Comparison of ENCODE assay signal across 15 cellular contexts in genomic region chr2:120625865-120626560, GRCh38.
DNase-seq lines count a peak whose midpoint lies in the region; ATAC-seq and TF ChIP-seq lines count a peak whose summit lies in the region.
"Had no signal": no experiment of that assay in that cellular context is flagged by ENCODE, and none has a peak within 500 bp of the region (broad histone marks: within the 10 kb centered on the region; RNA-seq: fewer than 3 reads in every experiment).

No MANE protein-coding gene starts in this region.

- peak overlapping the region; percentile 17 to 80 (median 50) for H3K27ac ChIP-seq in upper lobe of left lung
- H3K27ac ChIP-seq: uterus had no signal

- no peaks in the 10 kb centered on the region for H3K27me3 ChIP-seq in upper lobe of left lung
- H3K27me3 ChIP-seq in BE2C: no peaks in the 10 kb centered on the region
- H3K27me3 ChIP-seq: uterus had no signal

- no peak for TF ChIP-seq POLR2A in upper lobe of left lung (IDR thresholded peaks at IDR 0.05)

- no peaks in the 10 kb centered on the region for H3K27me3 Mint-ChIP-seq in activated CD4-positive, alpha-beta T cell treated with anti-CD3 and anti-CD28 coated beads, Interleukin-2, amount 10 ng/mL, durations not matched to agents 24 days and 14 days

- no peak overlapping the region for H3K27ac Mint-ChIP-seq in activated CD4-positive, alpha-beta T cell treated with anti-CD3 and anti-CD28 coated beads, Interleukin-2, amount 10 ng/mL, durations not matched to agents 24 days and 14 days
- H3K27ac Mint-ChIP-seq: activated T-helper 17 cell treated with anti-CD3 and anti-CD28 coated beads, Interleukin-2, amount 50 U/mL, for 72 hours; T-cell had no signal

- peak; percentile 52 to 82 for ATAC-seq in upper lobe of left lung (ENCODE audit: low FRiP score in 2 of 2)
- ATAC-seq: activated T-helper 17 cell treated with anti-CD3 and anti-CD28 coated beads, Interleukin-2, amount 50 U/mL, for 72 hours; T-cell had no signal

- no peaks in the 10 kb centered on the region for H3K9me3 ChIP-seq in upper lobe of left lung
- no peaks in the 10 kb centered on the region for H3K9me3 ChIP-seq in BE2C
- H3K9me3 ChIP-seq: uterus had no signal

- H3K9me3 Mint-ChIP-seq in activated CD4-positive, alpha-beta T cell treated with anti-CD3 and anti-CD28 coated beads, Interleukin-2, amount 10 ng/mL, durations not matched to agents 24 days and 14 days: no peaks in the 10 kb centered on the region
- H3K9me3 Mint-ChIP-seq: activated T-helper 17 cell treated with anti-CD3 and anti-CD28 coated beads, Interleukin-2, amount 50 U/mL, for 72 hours; T-cell had no signal

- WGBS in upper lobe of left lung, 2 donors: 68 to 74% methylated on average over 7 to 9 of the region's 9 CpGs

- H3K36me3 ChIP-seq in upper lobe of left lung (no peaks in the 10 kb centered on the region), BE2C (no peaks in the 10 kb centered on the region)
- H3K36me3 ChIP-seq: uterus had no signal

- intact Hi-C loops in activated CD4-positive, alpha-beta T cell treated with anti-CD3 and anti-CD28 coated beads, Interleukin-2, amount 10 ng/mL, durations not matched to agents 24 days and 14 days (cut with micrococcal nuclease): no loop called here

- no peaks in the 10 kb centered on the region for H3K4me1 Mint-ChIP-seq in activated CD4-positive, alpha-beta T cell treated with anti-CD3 and anti-CD28 coated beads, Interleukin-2, amount 10 ng/mL, durations not matched to agents 24 days and 14 days
- H3K4me1 Mint-ChIP-seq: activated T-helper 17 cell treated with anti-CD3 and anti-CD28 coated beads, Interleukin-2, amount 50 U/mL, for 72 hours; T-cell had no signal

- TF ChIP-seq CTCF in upper lobe of left lung (IDR thresholded peaks at IDR 0.05) (no peak), BE2C (IDR thresholded peaks at IDR 0.05; ENCODE audit: low read depth, low read length) (no peak)

- DNase-seq in NCI-H345 (lab: John Stamatoyannopoulos, UW) (peak; percentile 31), NCI-H345 treated with DMSO at 0.1 percent for 48 hours (lab: John Stamatoyannopoulos, UW; ENCODE audit: unreplicated experiment) (no peak), SHP77 (lab: John Stamatoyannopoulos, UW) (peak; percentile 91 to 92), left kidney (ENCODE audit: low read depth, low spot score) (peak; percentile 11), upper lobe of left lung (peak in 1 of 2 donors; percentile 91), GM19240 (ENCODE audit: insufficient read length, low spot score) (no peak), BE2C (no peak)
- DNase-seq in activated CD4-positive, alpha-beta T cell treated with anti-CD3 and anti-CD28 coated beads, Interleukin-2, amount 10 ng/mL, durations not matched to agents 24 days and 14 days: no peak
- DNase-seq: activated CD4-positive, alpha-beta T cell treated with anti-CD3 and anti-CD28 coated beads, Interleukin-2, amount 50 U/mL, for 1 hour; glutamatergic neuron; NCI-H1048; nucleus accumbens; T-cell; uterus had no signal

- no peak overlapping the region for H3K4me3 ChIP-seq in upper lobe of left lung
- no peak overlapping the region for H3K4me3 ChIP-seq in BE2C (ENCODE audit: low read depth, low read length)
- H3K4me3 ChIP-seq: uterus had no signal

- H3K36me3 Mint-ChIP-seq in activated CD4-positive, alpha-beta T cell treated with anti-CD3 and anti-CD28 coated beads, Interleukin-2, amount 10 ng/mL, durations not matched to agents 24 days and 14 days (ENCODE audit: low read depth): no peaks in the 10 kb centered on the region
- H3K36me3 Mint-ChIP-seq: T-cell had no signal

- peak; percentile 53 to 83 (median 71) for TF ChIP-seq EP300 in upper lobe of left lung (IDR thresholded peaks at IDR 0.05)

- no peak overlapping the region for H3K4me3 Mint-ChIP-seq in activated CD4-positive, alpha-beta T cell treated with anti-CD3 and anti-CD28 coated beads, Interleukin-2, amount 10 ng/mL, durations not matched to agents 24 days and 14 days
- H3K4me3 Mint-ChIP-seq: activated T-helper 17 cell treated with anti-CD3 and anti-CD28 coated beads, Interleukin-2, amount 50 U/mL, for 72 hours; T-cell had no signal

- H3K4me1 ChIP-seq in upper lobe of left lung (peaks cover 0 to 16% (median 3%) of the 10 kb centered on the region in 4 donors), BE2C (no peaks in the 10 kb centered on the region)
- H3K4me1 ChIP-seq: uterus had no signal

Comparison
In these comparisons a context has a peak if more than half of its experiments do, and no peak if none do; other contexts are left out.
1. DNase-seq: peak in NCI-H345 (single experiment), SHP77 (2 of 2) and left kidney (single experiment); none in NCI-H345 treated with DMSO at 0.1 percent for 48 hours (single experiment), activated CD4-positive, alpha-beta T cell treated with anti-CD3 and anti-CD28 coated beads, Interleukin-2, amount 10 ng/mL, durations not matched to agents 24 days and 14 days (single experiment), GM19240 (single experiment) and BE2C (single experiment).